ENCODE assay signal across 19 cellular contexts in genomic region chr6:131255911-131256310, GRCh38.
DNase-seq lines count a peak whose midpoint lies in the region; ATAC-seq and TF ChIP-seq lines count a peak whose summit lies in the region.
"Had no signal": no experiment of that assay in that cellular context is flagged by ENCODE, and none has a peak within 500 bp of the region (broad histone marks: within the 10 kb centered on the region; RNA-seq: fewer than 3 reads in every experiment).

No MANE protein-coding gene starts in this region.

- H3K27ac ChIP-seq in CD4-positive, CD25-positive, alpha-beta regulatory T cell (ENCODE audit: insufficient read depth, low read length, poor library complexity, severe bottlenecking): no peak overlapping the region
- H3K27ac ChIP-seq in HEK293 (ENCODE audit: extremely low read depth, low read depth, low read length): no peak overlapping the region
- H3K27ac ChIP-seq: heart right ventricle, suprapubic skin had no signal

- peak overlapping the region in 2 of 3 donors; percentile 40 to 80 for H3K27ac Mint-ChIP-seq in CD4-positive, CD25-positive, alpha-beta regulatory T cell
- peak overlapping the region; percentile 50 to 65 for H3K27ac Mint-ChIP-seq in T-cell
- H3K27ac Mint-ChIP-seq: T-helper 1 cell treated with Interleukin-12 subunit alpha and Interleukin-12 subunit beta and Interleukin-4 antibody, amounts not matched to agents 30 μg/mL and 1 μg/mL, for 36 hours had no signal

- no peaks in the 10 kb centered on the region for H3K9me3 ChIP-seq in CD4-positive, CD25-positive, alpha-beta regulatory T cell (ENCODE audit: control insufficient read depth in 2 of 2, low read length in 2 of 2)
- no peaks in the 10 kb centered on the region for H3K9me3 ChIP-seq in HEK293 (ENCODE audit: control insufficient read depth, insufficient read depth, low read depth, low read length)
- H3K9me3 ChIP-seq: body of pancreas, suprapubic skin had no signal

- no peak overlapping the region for H3K4me3 ChIP-seq in CD4-positive, CD25-positive, alpha-beta regulatory T cell (ENCODE audit: low read depth, low read length)
- H3K4me3 ChIP-seq in HEK293 (ENCODE audit: low read depth, low read length): no peak overlapping the region
- H3K4me3 ChIP-seq in foreskin fibroblast (ENCODE audit: low read depth in 1 of 2, low read length in 2 of 2): no peak overlapping the region
- H3K4me3 ChIP-seq: body of pancreas, heart right ventricle, suprapubic skin had no signal

- peak overlapping the region in 1 of 4 donors; percentile 15 for H3K4me3 Mint-ChIP-seq in CD4-positive, CD25-positive, alpha-beta regulatory T cell
- no peak overlapping the region for H3K4me3 Mint-ChIP-seq in T-cell
- H3K4me3 Mint-ChIP-seq: T-helper 1 cell treated with Interleukin-12 subunit alpha and Interleukin-12 subunit beta and Interleukin-4 antibody, amounts not matched to agents 30 μg/mL and 1 μg/mL, for 36 hours had no signal

- peaks cover 24% of the 10 kb centered on the region for H3K36me3 Mint-ChIP-seq in CD4-positive, CD25-positive, alpha-beta regulatory T cell
- H3K36me3 Mint-ChIP-seq in T-cell: peaks cover 34% of the 10 kb centered on the region

- no peak for TF ChIP-seq CTCF in HEK293 (tag by site-specific recombination; IDR thresholded peaks at IDR 0.05)
- no peak for TF ChIP-seq CTCF in foreskin fibroblast (IDR thresholded peaks at IDR 0.05; ENCODE audit: low read depth, low read length)

- peaks cover 0 to 4% (median 2%) of the 10 kb centered on the region in 7 donors for H3K9me3 Mint-ChIP-seq in CD4-positive, CD25-positive, alpha-beta regulatory T cell
- H3K9me3 Mint-ChIP-seq in T-cell: peaks cover 0 to 8% (median 0%) of the 10 kb centered on the region in 3 donors
- H3K9me3 Mint-ChIP-seq: T-helper 1 cell treated with Interleukin-12 subunit alpha and Interleukin-12 subunit beta and Interleukin-4 antibody, amounts not matched to agents 30 μg/mL and 1 μg/mL, for 36 hours had no signal

- no peaks in the 10 kb centered on the region for H3K4me1 ChIP-seq in CD4-positive, CD25-positive, alpha-beta regulatory T cell (ENCODE audit: control insufficient read depth, insufficient read depth, low read length, poor library complexity, severe bottlenecking)
- peaks cover 24% of the 10 kb centered on the region for H3K4me1 ChIP-seq in HEK293 (ENCODE audit: control insufficient read depth, insufficient read depth, low read length)

- no peaks in the 10 kb centered on the region for H3K27me3 ChIP-seq in CD4-positive, CD25-positive, alpha-beta regulatory T cell (ENCODE audit: control insufficient read depth, insufficient read depth, low read length)
- H3K27me3 ChIP-seq: body of pancreas, heart right ventricle, suprapubic skin had no signal

- CTCF ChIA-PET in HEK293 (lab: Yijun Ruan, JAX): interaction anchor here (0.9 kb wide), 1 partner anchor 373 kb away, joined by 3 read pairs; no protein-coding TSS in a partner anchor
- CTCF ChIA-PET in T-cell (lab: Charles Lee): no interaction called here

- ATAC-seq in CD4-positive, CD25-positive, alpha-beta regulatory T cell (ENCODE audit: low read depth in 2 of 2): no peak
- ATAC-seq in T-cell (replicated peaks in 1 of 4): no peak
- ATAC-seq in HG03378 (IDR thresholded peaks at IDR 0.05; ENCODE audit: unreplicated experiment): no peak
- no peak for ATAC-seq in HG03571 (IDR thresholded peaks at IDR 0.05; ENCODE audit: unreplicated experiment)
- ATAC-seq: body of pancreas, esophagus mucosa, heart right ventricle, HepG2, sciatic nerve had no signal

- H3K4me1 Mint-ChIP-seq in CD4-positive, CD25-positive, alpha-beta regulatory T cell: peaks cover 15 to 57% (median 26%) of the 10 kb centered on the region in 4 donors
- peaks cover 41 to 56% (median 50%) of the 10 kb centered on the region in 3 donors for H3K4me1 Mint-ChIP-seq in T-cell

- DNase-seq in CD4-positive, CD25-positive, alpha-beta regulatory T cell: no peak
- DNase-seq in T-cell: no peak
- DNase-seq in foreskin fibroblast: peak; percentile 7 to 42
- DNase-seq in middle frontal gyrus (ENCODE audit: extremely low spot score, low spot score): no peak
- no peak for DNase-seq in activated gamma-delta T cell (lab: John Stamatoyannopoulos, UW)
- DNase-seq: activated effector memory CD4-positive, alpha-beta T cell treated with Interleukin-2 at 50 U/mL for 16 hours; body of pancreas; DMS153; heart right ventricle; nucleus accumbens; stimulated activated CD4-positive, alpha-beta T cell treated with anti-CD3 and anti-CD28 coated beads, Interleukin-2, amount 100 ng/mL, for 48 hours had no signal

- no peaks in the 10 kb centered on the region for H3K36me3 ChIP-seq in CD4-positive, CD25-positive, alpha-beta regulatory T cell (ENCODE audit: control insufficient read depth, insufficient read depth, low read length)
- no peaks in the 10 kb centered on the region for H3K36me3 ChIP-seq in HEK293 (ENCODE audit: control insufficient read depth in 2 of 2, insufficient read depth in 1 of 2, low read length in 2 of 2)
- H3K36me3 ChIP-seq: heart right ventricle, suprapubic skin had no signal

- POLR2A ChIA-PET in HEK293 (lab: Yijun Ruan, JAX): no interaction called here
- POLR2A ChIA-PET in T-cell (lab: Charles Lee): no interaction called here

- H3K27me3 Mint-ChIP-seq in CD4-positive, CD25-positive, alpha-beta regulatory T cell: no peaks in the 10 kb centered on the region
- H3K27me3 Mint-ChIP-seq in T-cell: no peaks in the 10 kb centered on the region

TF ChIP-seq in HEK293, 187 proteins besides CTCF, POLR2A, EP300 and RAD21:
- peak; percentile 14; the same call in 1 of the 2 replicates for TF ChIP-seq GLIS1 (tag by site-specific recombination; IDR thresholded peaks at IDR 0.05)
- TF ChIP-seq ZNF704 (tag by site-specific recombination; IDR thresholded peaks at IDR 0.05): no peak

Comparison
In these comparisons a context has a peak if more than half of its experiments do, and no peak if none do; other contexts are left out.
1. DNase-seq: peak in foreskin fibroblast (2 of 2); none in CD4-positive, CD25-positive, alpha-beta regulatory T cell (0 of 3), T-cell (0 of 34), middle frontal gyrus (single experiment) and activated gamma-delta T cell (single experiment).